2 cellular contexts compared by ENCODE assay signal in the genomic region with DNA sequence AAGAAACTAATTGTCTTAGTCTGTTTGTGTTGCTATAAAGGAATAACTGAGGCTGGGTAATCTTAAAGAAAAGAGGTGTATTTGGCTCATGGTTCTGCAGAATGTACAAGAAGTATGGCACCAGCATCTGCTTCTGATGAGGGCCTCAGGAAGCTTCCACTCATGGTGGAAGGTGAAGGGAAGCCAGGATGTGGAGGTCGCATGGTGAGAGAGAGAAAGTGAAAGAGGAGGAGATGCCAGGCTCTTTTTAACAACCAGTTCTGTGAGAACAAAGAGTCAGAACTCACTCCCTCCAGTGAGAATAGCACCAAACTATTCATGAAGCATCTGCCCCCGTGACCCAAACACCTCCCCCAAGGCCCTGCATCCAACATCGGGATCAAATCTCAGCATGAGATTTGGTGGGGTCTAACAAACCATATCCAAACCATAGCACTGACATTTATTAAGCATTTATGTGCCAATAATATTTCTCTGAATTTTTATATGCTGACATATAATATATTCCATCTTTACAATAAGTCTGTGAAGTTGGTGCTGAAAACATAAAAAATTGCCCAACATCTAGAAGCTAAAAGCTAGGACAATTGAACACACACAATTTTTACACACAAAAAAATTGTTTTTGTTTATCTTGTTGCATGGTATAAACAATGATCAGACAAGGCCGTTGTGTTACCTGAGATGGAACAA.
TF ChIP-seq lines count a peak whose summit lies in the region.

No MANE protein-coding gene starts in this region.

TF ChIP-seq in HepG2, 621 proteins besides CTCF, POLR2A, EP300 and RAD21 (continues in another document):
- TF ChIP-seq MAFF (IDR thresholded peaks at IDR 0.05; ENCODE audit: low read depth, low read length) (peak; percentile 15; the same call in 1 of the 2 replicates), ZSCAN22 (CRISPR knock-in tag; IDR thresholded peaks at IDR 0.05) (no peak), MAFK (conservative IDR thresholded peaks at IDR 0.05 in 1 of 2, IDR thresholded peaks at IDR 0.05 in 1 of 2; ENCODE audit: low read length in 2 of 2) (peak in 1 of 2 experiments; percentile 32; a peak in 1 of 4 replicates), ZNF253 (CRISPR knock-in tag; IDR thresholded peaks at IDR 0.05; ENCODE audit: borderline replicate concordance) (no peak), HNRNPLL (IDR thresholded peaks at IDR 0.05; ENCODE audit: low read depth, low read length, poor library complexity, severe bottlenecking) (no peak), ATF7-NPFF (CRISPR knock-in tag; IDR thresholded peaks at IDR 0.05; ENCODE audit: low read depth) (no peak), ZFX (CRISPR knock-in tag; IDR thresholded peaks at IDR 0.05; ENCODE audit: low read depth) (no peak), ZNF782 (CRISPR knock-in tag; IDR thresholded peaks at IDR 0.05; ENCODE audit: borderline replicate concordance) (no peak), CC2D1A (CRISPR knock-in tag; IDR thresholded peaks at IDR 0.05) (no peak), ZNF34 (CRISPR knock-in tag; IDR thresholded peaks at IDR 0.05; ENCODE audit: borderline replicate concordance) (no peak), IRF2 (CRISPR knock-in tag; IDR thresholded peaks at IDR 0.05) (no peak)
- TF ChIP-seq, protein P1, sequence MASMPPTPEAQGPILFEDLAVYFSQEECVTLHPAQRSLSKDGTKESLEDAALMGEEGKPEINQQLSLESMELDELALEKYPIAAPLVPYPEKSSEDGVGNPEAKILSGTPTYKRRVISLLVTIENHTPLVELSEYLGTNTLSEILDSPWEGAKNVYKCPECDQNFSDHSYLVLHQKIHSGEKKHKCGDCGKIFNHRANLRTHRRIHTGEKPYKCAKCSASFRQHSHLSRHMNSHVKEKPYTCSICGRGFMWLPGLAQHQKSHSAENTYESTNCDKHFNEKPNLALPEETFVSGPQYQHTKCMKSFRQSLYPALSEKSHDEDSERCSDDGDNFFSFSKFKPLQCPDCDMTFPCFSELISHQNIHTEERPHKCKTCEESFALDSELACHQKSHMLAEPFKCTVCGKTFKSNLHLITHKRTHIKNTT (CRISPR knock-in tag; IDR thresholded peaks at IDR 0.05), result no peak
- TF ChIP-seq, protein P2, sequence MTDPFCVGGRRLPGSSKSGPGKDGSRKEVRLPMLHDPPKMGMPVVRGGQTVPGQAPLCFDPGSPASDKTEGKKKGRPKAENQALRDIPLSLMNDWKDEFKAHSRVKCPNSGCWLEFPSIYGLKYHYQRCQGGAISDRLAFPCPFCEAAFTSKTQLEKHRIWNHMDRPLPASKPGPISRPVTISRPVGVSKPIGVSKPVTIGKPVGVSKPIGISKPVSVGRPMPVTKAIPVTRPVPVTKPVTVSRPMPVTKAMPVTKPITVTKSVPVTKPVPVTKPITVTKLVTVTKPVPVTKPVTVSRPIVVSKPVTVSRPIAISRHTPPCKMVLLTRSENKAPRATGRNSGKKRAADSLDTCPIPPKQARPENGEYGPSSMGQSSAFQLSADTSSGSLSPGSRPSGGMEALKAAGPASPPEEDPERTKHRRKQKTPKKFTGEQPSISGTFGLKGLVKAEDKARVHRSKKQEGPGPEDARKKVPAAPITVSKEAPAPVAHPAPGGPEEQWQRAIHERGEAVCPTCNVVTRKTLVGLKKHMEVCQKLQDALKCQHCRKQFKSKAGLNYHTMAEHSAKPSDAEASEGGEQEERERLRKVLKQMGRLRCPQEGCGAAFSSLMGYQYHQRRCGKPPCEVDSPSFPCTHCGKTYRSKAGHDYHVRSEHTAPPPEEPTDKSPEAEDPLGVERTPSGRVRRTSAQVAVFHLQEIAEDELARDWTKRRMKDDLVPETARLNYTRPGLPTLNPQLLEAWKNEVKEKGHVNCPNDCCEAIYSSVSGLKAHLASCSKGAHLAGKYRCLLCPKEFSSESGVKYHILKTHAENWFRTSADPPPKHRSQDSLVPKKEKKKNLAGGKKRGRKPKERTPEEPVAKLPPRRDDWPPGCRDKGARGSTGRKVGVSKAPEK (CRISPR knock-in tag; IDR thresholded peaks at IDR 0.05; ENCODE audit: borderline replicate concordance), result no peak
- TF ChIP-seq, protein P3, sequence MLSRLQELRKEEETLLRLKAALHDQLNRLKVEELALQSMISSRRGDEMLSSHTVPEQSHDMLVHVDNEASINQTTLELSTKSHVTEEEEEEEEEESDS (CRISPR knock-in tag; IDR thresholded peaks at IDR 0.05; ENCODE audit: borderline replicate concordance), result no peak
- TF ChIP-seq, protein P4, sequence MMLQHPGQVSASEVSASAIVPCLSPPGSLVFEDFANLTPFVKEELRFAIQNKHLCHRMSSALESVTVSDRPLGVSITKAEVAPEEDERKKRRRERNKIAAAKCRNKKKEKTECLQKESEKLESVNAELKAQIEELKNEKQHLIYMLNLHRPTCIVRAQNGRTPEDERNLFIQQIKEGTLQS (CRISPR knock-in tag; IDR thresholded peaks at IDR 0.05), result no peak
- TF ChIP-seq, protein P5, sequence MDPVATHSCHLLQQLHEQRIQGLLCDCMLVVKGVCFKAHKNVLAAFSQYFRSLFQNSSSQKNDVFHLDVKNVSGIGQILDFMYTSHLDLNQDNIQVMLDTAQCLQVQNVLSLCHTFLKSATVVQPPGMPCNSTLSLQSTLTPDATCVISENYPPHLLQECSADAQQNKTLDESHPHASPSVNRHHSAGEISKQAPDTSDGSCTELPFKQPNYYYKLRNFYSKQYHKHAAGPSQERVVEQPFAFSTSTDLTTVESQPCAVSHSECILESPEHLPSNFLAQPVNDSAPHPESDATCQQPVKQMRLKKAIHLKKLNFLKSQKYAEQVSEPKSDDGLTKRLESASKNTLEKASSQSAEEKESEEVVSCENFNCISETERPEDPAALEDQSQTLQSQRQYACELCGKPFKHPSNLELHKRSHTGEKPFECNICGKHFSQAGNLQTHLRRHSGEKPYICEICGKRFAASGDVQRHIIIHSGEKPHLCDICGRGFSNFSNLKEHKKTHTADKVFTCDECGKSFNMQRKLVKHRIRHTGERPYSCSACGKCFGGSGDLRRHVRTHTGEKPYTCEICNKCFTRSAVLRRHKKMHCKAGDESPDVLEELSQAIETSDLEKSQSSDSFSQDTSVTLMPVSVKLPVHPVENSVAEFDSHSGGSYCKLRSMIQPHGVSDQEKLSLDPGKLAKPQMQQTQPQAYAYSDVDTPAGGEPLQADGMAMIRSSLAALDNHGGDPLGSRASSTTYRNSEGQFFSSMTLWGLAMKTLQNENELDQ (CRISPR knock-in tag; IDR thresholded peaks at IDR 0.05; ENCODE audit: borderline replicate concordance), result no peak

TF ChIP-seq in HEK293T, 16 proteins besides CTCF, POLR2A, EP300 and RAD21:
- TF ChIP-seq FOXK2 (IDR thresholded peaks at IDR 0.05), result no peak
- no peak for TF ChIP-seq NFRKB (IDR thresholded peaks at IDR 0.05)
- no peak for TF ChIP-seq HDGF (IDR thresholded peaks at IDR 0.05; ENCODE audit: borderline replicate concordance)
- TF ChIP-seq, protein P6, sequence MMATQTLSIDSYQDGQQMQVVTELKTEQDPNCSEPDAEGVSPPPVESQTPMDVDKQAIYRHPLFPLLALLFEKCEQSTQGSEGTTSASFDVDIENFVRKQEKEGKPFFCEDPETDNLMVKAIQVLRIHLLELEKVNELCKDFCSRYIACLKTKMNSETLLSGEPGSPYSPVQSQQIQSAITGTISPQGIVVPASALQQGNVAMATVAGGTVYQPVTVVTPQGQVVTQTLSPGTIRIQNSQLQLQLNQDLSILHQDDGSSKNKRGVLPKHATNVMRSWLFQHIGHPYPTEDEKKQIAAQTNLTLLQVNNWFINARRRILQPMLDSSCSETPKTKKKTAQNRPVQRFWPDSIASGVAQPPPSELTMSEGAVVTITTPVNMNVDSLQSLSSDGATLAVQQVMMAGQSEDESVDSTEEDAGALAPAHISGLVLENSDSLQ (IDR thresholded peaks at IDR 0.05), result no peak
- TF ChIP-seq L3MBTL2 (conservative IDR thresholded peaks at IDR 0.05), result no peak
- no peak for TF ChIP-seq ARNT (IDR thresholded peaks at IDR 0.05)
- no peak for TF ChIP-seq BHLHE40 (IDR thresholded peaks at IDR 0.05; ENCODE audit: borderline replicate concordance)
- TF ChIP-seq CTBP1 (IDR thresholded peaks at IDR 0.05; ENCODE audit: borderline replicate concordance), result no peak
